17 cellular contexts compared by ENCODE assay signal in the genomic region with DNA sequence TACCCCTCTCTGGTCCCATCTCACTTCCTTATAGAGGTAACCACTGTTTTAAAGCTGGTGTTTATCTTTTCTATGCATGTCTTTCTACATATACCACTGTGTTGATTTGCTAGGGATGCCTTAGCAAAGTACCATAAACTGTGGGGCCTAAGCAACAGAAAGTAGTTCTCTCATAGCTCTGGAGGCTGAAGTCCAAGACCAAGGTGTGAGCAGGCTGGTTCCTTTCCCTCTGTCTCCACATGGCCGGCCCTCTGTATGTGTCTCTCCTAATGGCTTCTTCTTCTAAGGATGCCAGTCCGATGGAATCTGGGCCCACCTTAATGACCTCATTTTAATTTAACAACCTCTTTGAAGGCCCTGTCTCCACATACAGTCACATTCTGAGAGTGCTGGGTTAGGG. TPM values are rescaled to one million over a fixed set of nuclear protein-coding genes. Genes with fewer than 3 reads are reported as not detected.
A peak's percentile ranks its signal among the peaks of the same experiment; 100 is the strongest.
DNase-seq lines count a peak whose midpoint lies in the region; ATAC-seq, FAIRE-seq and TF ChIP-seq lines count a peak whose summit lies in the region.
"Had no signal": no experiment of that assay in that cellular context is flagged by ENCODE, and none has a peak within 500 bp of the region (broad histone marks: within the 10 kb centered on the region; RNA-seq: fewer than 3 reads in every experiment).

No MANE protein-coding gene starts in this region.

- TF ChIP-seq CTCF in K562 (IDR thresholded peaks at IDR 0.05 in 2 of 3, conservative IDR thresholded peaks at IDR 0.05 in 1 of 3; ENCODE audit: insufficient read depth in 2 of 3, low read depth in 1 of 3, low read length in 3 of 3) (no peak), mucosa of descending colon (IDR thresholded peaks at IDR 0.05) (no peak), tibial artery (IDR thresholded peaks at IDR 0.05) (no peak), GM10266 (IDR thresholded peaks at IDR 0.05; ENCODE audit: control insufficient read depth, insufficient read depth, low read depth, missing control alignments) (no peak)

- FAIRE-seq in K562 (lab: Jason Lieb, UNC), result peak; percentile 46

- no peak overlapping the region for H3K4me2 ChIP-seq in K562 (ENCODE audit: insufficient read depth, low read length)

- POLR2A ChIA-PET in K562 (lab: Yijun Ruan, JAX), result interaction anchor here (0.6 to 1.2 kb wide), 3 partner anchors 15 to 65 kb away, joined by 3 read pairs; no protein-coding TSS in a partner anchor

- ATAC-seq in K562 (peak; percentile 43; the same call in 1 of the 3 replicates), mucosa of descending colon (peak; percentile 46)
- ATAC-seq: CD8-positive, alpha-beta T cell had no signal

- H3K27ac ChIP-seq in K562 (ENCODE audit: extremely low read depth, low read depth, low read length) (no peak overlapping the region), tibial artery (peak overlapping the region; percentile 77 to 84), SJCRH30 (no peak overlapping the region)

- CTCF ChIA-PET in K562 (lab: Yijun Ruan, JAX; ENCODE audit: low intra/inter-chr PET ratio), result no interaction called here

- H3K4me1 ChIP-seq in K562 (replicated peaks in 1 of 2; ENCODE audit: control insufficient read depth in 2 of 2, insufficient read depth in 2 of 2, low read length in 2 of 2) (peaks cover 0 to 6% of the 10 kb centered on the region in 2 experiments; a peak in 3 of 5 replicates), mucosa of descending colon (ENCODE audit: low read depth) (peaks cover 46% of the 10 kb centered on the region), tibial artery (peaks cover 0 to 48% (median 40%) of the 10 kb centered on the region in 4 donors), SJCRH30 (peaks cover 6% of the 10 kb centered on the region; the same call in 1 of the 2 replicates)

- peak overlapping the region; percentile 32; the same call in 1 of the 2 replicates for H2AFZ ChIP-seq in K562 (ENCODE audit: low read depth, low read length)

- H3K79me2 ChIP-seq in K562 (ENCODE audit: control insufficient read depth, insufficient read depth, low read length), result no peaks in the 10 kb centered on the region

- H3K9me3 ChIP-seq in K562 (replicated peaks; ENCODE audit: control insufficient read depth, insufficient read depth, low read depth, low read length) (no peaks in the 10 kb centered on the region), mucosa of descending colon (no peaks in the 10 kb centered on the region), tibial artery (no peaks in the 10 kb centered on the region), SJCRH30 (replicated peaks) (no peaks in the 10 kb centered on the region)
- H3K9me3 ChIP-seq: Peyer's patch had no signal

- DNase-seq in G401 (ENCODE audit: low spot score) (peak; percentile 17), K562 (ENCODE audit: extremely low read depth in 1 of 4, low spot score in 3 of 4) (no peak), mucosa of descending colon (peak in 1 of 3 donors; percentile 53), tibial artery (no peak), SJCRH30 (no peak), GM10266 (ENCODE audit: extremely low spot score) (no peak), DMS53 (lab: John Stamatoyannopoulos, UW) (no peak)
- DNase-seq: Calu3; CD8-positive, alpha-beta T cell; GOT3; KG1; NCI-H1092; NCI-H146; NCI-H2081 treated with DMSO at 0.1 percent for 48 hours; NCI-H446 treated with DMSO at 0.1 percent for 48 hours had no signal

- no peaks in the 10 kb centered on the region for H3K9me1 ChIP-seq in K562 (ENCODE audit: control insufficient read depth, insufficient read depth, low read length)

- H3K9ac ChIP-seq in K562 (ENCODE audit: insufficient read depth in 1 of 2, low read depth in 2 of 2, low read length in 2 of 2), result no peak overlapping the region
- H3K9ac ChIP-seq: BLaER1 treated with 17β-estradiol and CSF1 and Interleukin-3, amounts not matched to agents 10 nM and 100 nM had no signal

- TF ChIP-seq EP300 in K562 (IDR thresholded peaks at IDR 0.05; ENCODE audit: low read length), result no peak

- no TSS peak for BruUV-seq in K562 (replicated peaks; lab: Mats Ljungman, UMichigan)

- no peaks in the 10 kb centered on the region for H4K20me1 ChIP-seq in K562 (replicated peaks; ENCODE audit: control insufficient read depth, insufficient read depth, low read length)
- H4K20me1 ChIP-seq: BLaER1 treated with 17β-estradiol and CSF1 and Interleukin-3, amounts not matched to agents 10 nM and 100 nM had no signal

- in situ Hi-C loops in G401 (cut with HindIII; ENCODE audit: low sequenced_read_pairs), result no loop called here
- in situ Hi-C loops in K562 (cut with MboI), result no loop called here

- no peak for TF ChIP-seq RAD21 in K562 (CRISPR knock-in tag; conservative IDR thresholded peaks at IDR 0.05 in 1 of 2, IDR thresholded peaks at IDR 0.05 in 1 of 2)

- H3K36me3 ChIP-seq in K562 (ENCODE audit: control insufficient read depth, insufficient read depth, low read length) (no peaks in the 10 kb centered on the region), mucosa of descending colon (ENCODE audit: low read depth) (no peaks in the 10 kb centered on the region), tibial artery (no peaks in the 10 kb centered on the region), SJCRH30 (no peaks in the 10 kb centered on the region)
- H3K36me3 ChIP-seq: BLaER1 treated with 17β-estradiol and CSF1 and Interleukin-3, amounts not matched to agents 10 nM and 100 nM; Peyer's patch had no signal

- intact Hi-C loops in K562 (cut with micrococcal nuclease) (no loop called here), mucosa of descending colon (cut with DNase I, micrococcal nuclease) (no loop called here), tibial artery (cut with DNase I; ENCODE audit: low total_unique reads) (no loop called here)

- 27% methylated on average over 2 of the region's 2 CpGs for WGBS in K562 (ENCODE audit: insufficient coverage, low coverage, missing lambda C conversion rate)

- H3K4me3 ChIP-seq in K562, result no peak overlapping the region
- H3K4me3 ChIP-seq in mucosa of descending colon, result no peak overlapping the region
- H3K4me3 ChIP-seq in tibial artery, result no peak overlapping the region
- no peak overlapping the region for H3K4me3 ChIP-seq in SJCRH30
- H3K4me3 ChIP-seq: BLaER1 treated with 17β-estradiol and CSF1 and Interleukin-3, amounts not matched to agents 10 nM and 100 nM; Peyer's patch had no signal

- no peak for TF ChIP-seq POLR2A in K562 (conservative IDR thresholded peaks at IDR 0.05)

- H3K27me3 ChIP-seq in K562 (ENCODE audit: control insufficient read depth in 2 of 2, insufficient read depth in 2 of 2, low read length in 2 of 2), result no peaks in the 10 kb centered on the region
- H3K27me3 ChIP-seq in tibial artery, result no peaks in the 10 kb centered on the region
- H3K27me3 ChIP-seq in SJCRH30, result no peaks in the 10 kb centered on the region
- H3K27me3 ChIP-seq: BLaER1 treated with 17β-estradiol and CSF1 and Interleukin-3, amounts not matched to agents 10 nM and 100 nM; Peyer's patch had no signal

TF ChIP-seq in K562, 482 proteins besides CTCF, POLR2A, EP300 and RAD21:
- TF ChIP-seq GTF2F1 (IDR thresholded peaks at IDR 0.05; ENCODE audit: low read depth, low read length) (no peak), RBM25 (IDR thresholded peaks at IDR 0.05; ENCODE audit: low read depth, low read length, severe bottlenecking) (no peak), RBBP5 (IDR thresholded peaks at IDR 0.05; ENCODE audit: borderline replicate concordance, insufficient read depth, low read length, poor library complexity, severe bottlenecking) (no peak), PHF20 (IDR thresholded peaks at IDR 0.05; ENCODE audit: partially characterized antibody) (no peak), GTF2A2 (tag; IDR thresholded peaks at IDR 0.05) (no peak), ERF (CRISPR knock-in tag; IDR thresholded peaks at IDR 0.05) (no peak), ZBTB9 (CRISPR knock-in tag; IDR thresholded peaks at IDR 0.05) (no peak), GTF2E2 (tag; IDR thresholded peaks at IDR 0.05) (no peak), ETS2 (tag; IDR thresholded peaks at IDR 0.05; ENCODE audit: borderline replicate concordance, poor library complexity, severe bottlenecking) (no peak), SP2 (IDR thresholded peaks at IDR 0.05; ENCODE audit: extremely low read depth, low read depth, low read length, poor library complexity, severe bottlenecking) (no peak), ARID1B (IDR thresholded peaks at IDR 0.05) (no peak)
TF ChIP-seq in K562: peak in this region for 0.

RNA-seq across cellular contexts. Expression of gene ROCK2, which starts 40.8 kb away (rescaled TPM):
- total RNA-seq in G401 (2014; rRNA removed; shearing (Covaris generic)), result 13.8 and 24.0 TPM in 2 replicates
- 16.6 and 83.8 TPM in 2 replicates for total RNA-seq in K562 (2011; cell fraction: chromatin; rRNA removed; ENCODE audit: low replicate concordance)
- total RNA-seq in K562 (2011; cell fraction: nucleolus; rRNA removed), result 4.2 and 6.4 TPM in 2 replicates
- 16.1 and 32.0 TPM in 2 replicates for total RNA-seq in K562 (2011; cell fraction: nucleoplasm; rRNA removed)
- total RNA-seq in K562 (2014; rRNA removed), result 14.3 and 15.0 TPM in 2 replicates
- 28.4 and 35.3 TPM in 2 replicates for total RNA-seq in K562 (2014; rRNA removed; fragmentation: Illumina TruSeq; extraction: Trizol)
- 28.1 and 30.6 TPM in 2 replicates for total RNA-seq in K562 (2015; rRNA removed; fragmentation: Illumina TruSeq; extraction: Trizol)
- 21.2 and 22.1 TPM in 2 replicates for total RNA-seq in K562 (2021)
- 6.8 and 10.6 TPM in 2 replicates for polyA plus RNA-seq in K562 (2011; rRNA removed)
- 1.6 and 3.5 TPM in 2 replicates for polyA plus RNA-seq in K562 (2011; cell fraction: cytosol; rRNA removed)
- 4.2 and 5.4 TPM in 2 replicates for polyA plus RNA-seq in K562 (2011; cell fraction: nucleus; rRNA removed)
- 10.8 and 12.3 TPM in 2 replicates for polyA plus RNA-seq in K562 (2012)
- 13.4 and 16.5 TPM in 2 replicates for polyA plus RNA-seq in K562 (2014; fragmentation: Illumina TruSeq; extraction: Trizol)
- 1 to 10 TPM; 4.9 to 6.0 TPM for polyA plus RNA-seq in K562 (2014; fragmentation: Nextera tagmentation; extraction: Ambion mirVana)
- polyA plus RNA-seq in K562 (2014; rRNA removed), result 10.6 and 10.7 TPM in 2 replicates
- polyA minus RNA-seq in K562 (2011; rRNA and poly(A)+ RNA removed), result 47.6 and 51.9 TPM in 2 replicates
- 13.8 and 19.1 TPM in 2 replicates for polyA minus RNA-seq in K562 (2011; cell fraction: cytosol; rRNA and poly(A)+ RNA removed)
- polyA minus RNA-seq in K562 (2011; cell fraction: nucleus; rRNA and poly(A)+ RNA removed), result 13.7 and 34.7 TPM in 2 replicates
- 10 to 100 TPM; 67.7 to 77.8 (median 71.0) TPM for total RNA-seq in mucosa of descending colon
- 50.5 and 61.2 TPM in 2 replicates for total RNA-seq in SJCRH30 (2014; rRNA removed; shearing (Covaris generic))

Comparison
In these comparisons a context has a peak if more than half of its experiments do, and no peak if none do; other contexts are left out.
1. H3K27ac ChIP-seq: peak in tibial artery (2 of 2); none in K562 (single experiment) and SJCRH30 (single experiment).